15 cellular contexts compared by ENCODE assay signal in the genomic region with DNA sequence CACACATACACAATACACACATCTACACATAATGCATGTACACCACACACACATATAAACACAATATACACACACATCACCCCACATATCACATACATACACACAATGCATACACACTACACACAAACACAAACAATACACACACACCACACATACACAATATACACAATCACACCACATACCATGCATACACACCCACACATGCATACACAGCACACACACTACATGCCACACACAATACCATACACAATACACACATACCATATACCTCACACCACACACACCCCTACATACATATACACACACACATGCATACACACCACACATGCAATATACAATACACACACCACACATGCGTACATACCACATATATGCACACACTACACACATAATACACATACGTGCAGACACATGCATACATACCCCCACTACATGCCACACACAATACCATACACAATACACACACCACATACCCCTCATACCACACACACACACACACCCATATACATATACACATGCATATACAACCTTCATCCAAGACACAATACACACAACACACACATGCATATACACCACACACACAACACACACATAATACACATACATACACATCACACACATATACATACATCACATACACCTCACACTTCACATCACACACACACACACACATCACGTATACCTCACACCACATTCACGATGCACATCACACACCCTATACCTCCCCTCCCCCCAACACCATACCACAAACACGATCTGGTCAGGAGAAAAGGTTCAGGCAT. TPM values are rescaled to one million over a fixed set of nuclear protein-coding genes. Genes with fewer than 3 reads are reported as not detected.
DNase-seq lines count a peak whose midpoint lies in the region; ATAC-seq and TF ChIP-seq lines count a peak whose summit lies in the region.
"Had no signal": no experiment of that assay in that cellular context is flagged by ENCODE, and none has a peak within 500 bp of the region (broad histone marks: within the 10 kb centered on the region; RNA-seq: fewer than 3 reads in every experiment).

No MANE protein-coding gene starts in this region.

- H3K27ac Mint-ChIP-seq in activated CD4-positive, alpha-beta T cell treated with anti-CD3 and anti-CD28 coated beads for 36 hours: no peak overlapping the region
- H3K27ac Mint-ChIP-seq in naive thymus-derived CD4-positive, alpha-beta T cell: no peak overlapping the region
- H3K27ac Mint-ChIP-seq: CD14-positive monocyte; CD8-positive, alpha-beta memory T cell had no signal

- H3K4me2 ChIP-seq in IMR-90 (ENCODE audit: low read depth, low read length): no peak overlapping the region

- in situ Hi-C loops in IMR-90 (cut with MboI; ENCODE audit: low sequenced_read_pairs): no loop called here
- in situ Hi-C loops in G401 (cut with HindIII; ENCODE audit: low sequenced_read_pairs): no loop called here

- no peak overlapping the region for H2BK20ac ChIP-seq in IMR-90 (ENCODE audit: low read depth, low read length)

- TF ChIP-seq CTCF in IMR-90 (conservative IDR thresholded peaks at IDR 0.05; ENCODE audit: low read depth, low read length): no peak

- H3K23ac ChIP-seq in IMR-90 (ENCODE audit: low read depth, low read length): no peak overlapping the region

- H3K27me3 ChIP-seq in IMR-90 (ENCODE audit: control insufficient read depth, insufficient read depth, low read length): peaks cover 7% of the 10 kb centered on the region
- H3K27me3 ChIP-seq in naive thymus-derived CD4-positive, alpha-beta T cell (ENCODE audit: control insufficient read depth in 2 of 2, insufficient read depth in 2 of 2, low read length in 2 of 2): no peaks in the 10 kb centered on the region

- H3K4me1 ChIP-seq in IMR-90 (ENCODE audit: control insufficient read depth, insufficient read depth, low read length): no peaks in the 10 kb centered on the region; the same call in 1 of the 2 replicates
- no peaks in the 10 kb centered on the region for H3K4me1 ChIP-seq in naive thymus-derived CD4-positive, alpha-beta T cell (ENCODE audit: control insufficient read depth in 2 of 2, insufficient read depth in 2 of 2, low read length in 2 of 2)
- H3K4me1 ChIP-seq: Caco-2 had no signal

- intact Hi-C loops in activated CD4-positive, alpha-beta T cell treated with anti-CD3 and anti-CD28 coated beads for 36 hours (cut with DNase I, micrococcal nuclease): no loop called here
- intact Hi-C loops in IMR-90 (cut with micrococcal nuclease): no loop called here
- intact Hi-C loops in naive thymus-derived CD4-positive, alpha-beta T cell (cut with micrococcal nuclease): no loop called here

- POLR2A ChIA-PET in activated CD4-positive, alpha-beta T cell treated with anti-CD3 and anti-CD28 coated beads for 36 hours (lab: Charles Lee): no interaction called here
- POLR2A ChIA-PET in IMR-90 (lab: Charles Lee; ENCODE audit: unreplicated experiment): no interaction called here
- POLR2A ChIA-PET in naive thymus-derived CD4-positive, alpha-beta T cell (lab: Charles Lee): no interaction called here

- peaks cover 5% of the 10 kb centered on the region for H3K27me3 Mint-ChIP-seq in activated CD4-positive, alpha-beta T cell treated with anti-CD3 and anti-CD28 coated beads for 36 hours
- H3K27me3 Mint-ChIP-seq in naive thymus-derived CD4-positive, alpha-beta T cell: peaks cover 0 to 20% (median 4%) of the 10 kb centered on the region in 5 donors

- H4K20me1 ChIP-seq in IMR-90 (ENCODE audit: insufficient read depth, low read length): no peaks in the 10 kb centered on the region

- no peak overlapping the region for H3K4ac ChIP-seq in IMR-90 (ENCODE audit: low read depth, low read length)

- H3K9me3 ChIP-seq in IMR-90 (ENCODE audit: control insufficient read depth, insufficient read depth, low read length): no peaks in the 10 kb centered on the region
- no peaks in the 10 kb centered on the region for H3K9me3 ChIP-seq in naive thymus-derived CD4-positive, alpha-beta T cell (ENCODE audit: control insufficient read depth in 2 of 3, low read length in 3 of 3)
- H3K9me3 ChIP-seq: Caco-2 had no signal

- no peak overlapping the region for H4K91ac ChIP-seq in IMR-90 (ENCODE audit: insufficient read depth, low read depth, low read length)

- no peak for DNase-seq in activated CD4-positive, alpha-beta T cell treated with anti-CD3 and anti-CD28 coated beads for 36 hours
- DNase-seq in activated CD4-positive, alpha-beta T cell treated with anti-CD3 and anti-CD28 coated beads for 4 hours: no peak
- DNase-seq in IMR-90 (no peak), NCI-H69 (lab: John Stamatoyannopoulos, UW) (no peak), G401 (ENCODE audit: low spot score) (no peak)
- no peak for DNase-seq in naive thymus-derived CD4-positive, alpha-beta T cell
- DNase-seq: Caco-2; CD8-positive, alpha-beta memory T cell; DMS53; H7; KG1 had no signal

- no peaks in the 10 kb centered on the region for H3K79me1 ChIP-seq in IMR-90 (ENCODE audit: low read depth in 1 of 2, low read length in 2 of 2)

- H2BK5ac ChIP-seq in IMR-90 (ENCODE audit: low read depth, low read length, poor library complexity, severe bottlenecking): peak overlapping the region; percentile 78

- no peak overlapping the region; the same call in 1 of the 2 replicates for H3K14ac ChIP-seq in IMR-90 (replicated peaks; ENCODE audit: low read depth, low read length)

- no peak overlapping the region for H2AK5ac ChIP-seq in IMR-90 (ENCODE audit: low read depth, low read length)

- no peak overlapping the region for H3K27ac ChIP-seq in IMR-90 (ENCODE audit: insufficient read depth, low read length)
- H3K27ac ChIP-seq in naive thymus-derived CD4-positive, alpha-beta T cell (ENCODE audit: low read depth, low read length): no peak overlapping the region
- H3K27ac ChIP-seq: 22Rv1, GM23248 had no signal

- H3K4me1 Mint-ChIP-seq in activated CD4-positive, alpha-beta T cell treated with anti-CD3 and anti-CD28 coated beads for 36 hours: no peaks in the 10 kb centered on the region
- peaks cover 0 to 3% (median 0%) of the 10 kb centered on the region in 7 donors for H3K4me1 Mint-ChIP-seq in naive thymus-derived CD4-positive, alpha-beta T cell
- H3K4me1 Mint-ChIP-seq: CD8-positive, alpha-beta memory T cell had no signal

- peaks cover 8% of the 10 kb centered on the region; the same call in 1 of the 2 replicates for H3K9me1 ChIP-seq in IMR-90 (ENCODE audit: insufficient read depth, low read length)

- H3K9me3 Mint-ChIP-seq in activated CD4-positive, alpha-beta T cell treated with anti-CD3 and anti-CD28 coated beads for 36 hours (ENCODE audit: low read depth): no peaks in the 10 kb centered on the region
- H3K9me3 Mint-ChIP-seq in naive thymus-derived CD4-positive, alpha-beta T cell: no peaks in the 10 kb centered on the region
- H3K9me3 Mint-ChIP-seq: CD14-positive monocyte; CD8-positive, alpha-beta memory T cell had no signal

- no peak overlapping the region for H4K8ac ChIP-seq in IMR-90 (ENCODE audit: low read depth in 2 of 2, low read length in 2 of 2)

- no TSS peak for BruUV-seq in IMR-90 (replicated peaks; lab: Mats Ljungman, UMichigan)

- H3K36me3 ChIP-seq in IMR-90 (ENCODE audit: control insufficient read depth, insufficient read depth, low read length): no peaks in the 10 kb centered on the region
- no peaks in the 10 kb centered on the region for H3K36me3 ChIP-seq in naive thymus-derived CD4-positive, alpha-beta T cell (ENCODE audit: control insufficient read depth in 2 of 3, insufficient read depth in 3 of 3, low read length in 3 of 3)

- H3K36me3 Mint-ChIP-seq in activated CD4-positive, alpha-beta T cell treated with anti-CD3 and anti-CD28 coated beads for 36 hours (ENCODE audit: low read depth): no peaks in the 10 kb centered on the region
- no peaks in the 10 kb centered on the region for H3K36me3 Mint-ChIP-seq in naive thymus-derived CD4-positive, alpha-beta T cell
- H3K36me3 Mint-ChIP-seq: CD14-positive monocyte; CD8-positive, alpha-beta memory T cell had no signal

- no peak overlapping the region for H2AFZ ChIP-seq in IMR-90 (replicated peaks; ENCODE audit: low read length, poor library complexity)
- H2AFZ ChIP-seq: GM23248 had no signal

- no peak overlapping the region for H3K9ac ChIP-seq in IMR-90 (ENCODE audit: low read depth, low read length)
- H3K9ac ChIP-seq: GM23248 had no signal

- H2BK120ac ChIP-seq in IMR-90 (ENCODE audit: low read depth, low read length): no peak overlapping the region

- no peak overlapping the region for H3K4me3 Mint-ChIP-seq in activated CD4-positive, alpha-beta T cell treated with anti-CD3 and anti-CD28 coated beads for 36 hours
- no peak overlapping the region for H3K4me3 Mint-ChIP-seq in naive thymus-derived CD4-positive, alpha-beta T cell
- H3K4me3 Mint-ChIP-seq: CD14-positive monocyte; CD8-positive, alpha-beta memory T cell had no signal

- no peak overlapping the region for H2BK15ac ChIP-seq in IMR-90 (ENCODE audit: low read depth, low read length)

- no peak overlapping the region for H3K4me3 ChIP-seq in IMR-90 (ENCODE audit: insufficient read depth, low read depth, low read length)
- H3K4me3 ChIP-seq in naive thymus-derived CD4-positive, alpha-beta T cell (ENCODE audit: low read length): no peak overlapping the region
- H3K4me3 ChIP-seq: GM23248 had no signal

- CTCF ChIA-PET in activated CD4-positive, alpha-beta T cell treated with anti-CD3 and anti-CD28 coated beads for 36 hours (lab: Charles Lee): no interaction called here
- CTCF ChIA-PET in IMR-90 (lab: Yijun Ruan, JAX): no interaction called here
- CTCF ChIA-PET in naive thymus-derived CD4-positive, alpha-beta T cell (lab: Charles Lee): no interaction called here

- H3K18ac ChIP-seq in IMR-90 (ENCODE audit: low read depth, low read length): no peak overlapping the region

- TF ChIP-seq POLR2A in IMR-90 (IDR thresholded peaks at IDR 0.05; ENCODE audit: low read depth, low read length): no peak

- WGBS in IMR-90 (ENCODE audit: extremely low coverage in 2 of 2, insufficient read length in 1 of 2), 2 experiments: 67 to 100% methylated on average over 2 of the region's 5 CpGs

- peak; percentile 19 for ATAC-seq in activated CD4-positive, alpha-beta T cell treated with anti-CD3 and anti-CD28 coated beads for 36 hours
- ATAC-seq in IMR-90 (ENCODE audit: low read depth) (no peak), GM18520 (IDR thresholded peaks at IDR 0.05; ENCODE audit: unreplicated experiment) (no peak)
- peak; percentile 27 for ATAC-seq in naive thymus-derived CD4-positive, alpha-beta T cell

- H2AK9ac ChIP-seq in IMR-90 (replicated peaks; ENCODE audit: low read depth, low read length, poor library complexity): no peak overlapping the region

- no peak overlapping the region for H3K56ac ChIP-seq in IMR-90 (ENCODE audit: extremely low read depth, insufficient read depth, low read length)

- dilution Hi-C loops in IMR-90 (cut with HindIII; ENCODE audit: low sequenced_read_pairs, unreplicated experiment): no loop called here

- no peak overlapping the region for H4K5ac ChIP-seq in IMR-90 (ENCODE audit: low read depth, low read length)

- no peak for TF ChIP-seq RAD21 in IMR-90 (IDR thresholded peaks at IDR 0.05; ENCODE audit: low read length)

RNA-seq across cellular contexts. Expression of a gene that starts 34.0 kb away (rescaled TPM):
- 100 to 1,000 TPM; 145 to 161 TPM for total RNA-seq in activated CD4-positive, alpha-beta T cell treated with anti-CD3 and anti-CD28 coated beads for 36 hours
- 311 and 353 TPM in 2 replicates for total RNA-seq in IMR-90 (2012; rRNA removed)
- polyA plus RNA-seq in IMR-90 (2012; rRNA removed): 184 and 188 TPM in 2 replicates
- polyA plus RNA-seq in IMR-90 (2012; cell fraction: cytosol; rRNA removed): 46.0 and 149 TPM in 2 replicates
- polyA plus RNA-seq in IMR-90 (2012; cell fraction: nucleus; rRNA removed; ENCODE audit: low replicate concordance): 15.8 and 118 TPM in 2 replicates
- total RNA-seq in naive thymus-derived CD4-positive, alpha-beta T cell: 100 to 1,000 TPM in 1 of 5 experiments, 10 to 100 TPM in 4; 60.8 to 152 (median 63.2) TPM
- polyA plus RNA-seq in naive thymus-derived CD4-positive, alpha-beta T cell: 100 to 1,000 TPM in 1 of 2 donors, 10 to 100 TPM in 1; 97.5 to 111 TPM
- 323 and 371 TPM in 2 replicates for total RNA-seq in G401 (2014; rRNA removed; shearing (Covaris generic))

RNA-seq across cellular contexts. Expression of a gene that starts 36.9 kb away (rescaled TPM):
- total RNA-seq in activated CD4-positive, alpha-beta T cell treated with anti-CD3 and anti-CD28 coated beads for 36 hours: 10 to 100 TPM; 50.0 to 56.2 TPM
- 22.4 and 31.9 TPM in 2 replicates for total RNA-seq in IMR-90 (2012; rRNA removed)
- polyA plus RNA-seq in IMR-90 (2012; rRNA removed): 17.5 and 19.3 TPM in 2 replicates
- polyA plus RNA-seq in IMR-90 (2012; cell fraction: cytosol; rRNA removed): 5.8 and 7.0 TPM in 2 replicates
- polyA plus RNA-seq in IMR-90 (2012; cell fraction: nucleus; rRNA removed; ENCODE audit: low replicate concordance): 26.2 and 45.3 TPM in 2 replicates
- 10 to 100 TPM; 30.1 to 52.7 (median 38.0) TPM for total RNA-seq in naive thymus-derived CD4-positive, alpha-beta T cell
- polyA plus RNA-seq in naive thymus-derived CD4-positive, alpha-beta T cell: 10 to 100 TPM; 18.2 to 22.5 TPM
- 19.1 and 32.4 TPM in 2 replicates for total RNA-seq in G401 (2014; rRNA removed; shearing (Covaris generic))

Comparison
In these comparisons a context has a peak if more than half of its experiments do, and no peak if none do; other contexts are left out.
1. ATAC-seq: peak in activated CD4-positive, alpha-beta T cell treated with anti-CD3 and anti-CD28 coated beads for 36 hours (single experiment) and naive thymus-derived CD4-positive, alpha-beta T cell (single experiment); none in IMR-90 (single experiment) and GM18520 (single experiment).